ENCODE assay signal across 20 cellular contexts in the genomic region with DNA sequence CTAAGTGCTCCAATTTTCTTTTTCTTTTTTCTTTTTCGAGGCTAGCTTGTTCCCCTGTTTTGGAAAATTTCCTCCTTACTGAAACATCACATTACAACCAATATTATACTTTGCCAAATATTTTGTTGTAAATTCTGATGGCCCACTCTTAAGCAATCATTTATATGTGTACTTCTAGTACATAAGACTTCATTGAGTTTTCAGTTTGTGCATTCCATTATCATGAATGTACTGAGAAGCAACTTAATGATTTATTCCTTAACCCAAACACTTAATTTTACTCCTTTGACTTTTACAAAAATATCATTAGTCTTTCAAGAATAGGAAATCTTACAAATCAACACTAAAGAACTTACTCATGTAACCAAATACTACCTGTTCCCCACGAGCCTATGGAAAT.
"Had no signal": no experiment of that assay in that cellular context is flagged by ENCODE, and none has a peak within 500 bp of the region (broad histone marks: within the 10 kb centered on the region; RNA-seq: fewer than 3 reads in every experiment).

No MANE protein-coding gene starts in this region.

- H3K36me3 Mint-ChIP-seq: activated naive CD4-positive, alpha-beta T cell treated with anti-CD3 and anti-CD28 coated beads, Interleukin-2, amount 50 U/mL, for 72 hours; natural killer cell; neural progenitor cell had no signal

- H3K27ac Mint-ChIP-seq: activated CD4-positive, alpha-beta T cell treated with anti-CD3 and anti-CD28 coated beads for 36 hours; activated naive CD4-positive, alpha-beta T cell treated with anti-CD3 and anti-CD28 coated beads, Interleukin-2, amount 50 U/mL, for 72 hours; activated T-cell treated with anti-CD3 and anti-CD28 coated beads, Interleukin-2, amount 50 U/mL, for 24 hours; natural killer cell; neural progenitor cell had no signal

- H3K4me3 Mint-ChIP-seq: activated CD4-positive, alpha-beta T cell treated with anti-CD3 and anti-CD28 coated beads for 36 hours; activated T-cell treated with anti-CD3 and anti-CD28 coated beads, Interleukin-2, amount 50 U/mL, for 24 hours; natural killer cell; neural progenitor cell had no signal

- ATAC-seq: activated CD4-positive, alpha-beta T cell treated with anti-CD3 and anti-CD28 coated beads for 36 hours; activated naive CD4-positive, alpha-beta T cell treated with anti-CD3 and anti-CD28 coated beads, Interleukin-2, amount 50 U/mL, for 72 hours; natural killer cell; psoas muscle; upper lobe of right lung had no signal

- H3K27me3 Mint-ChIP-seq: activated CD4-positive, alpha-beta T cell treated with anti-CD3 and anti-CD28 coated beads for 36 hours; activated T-cell treated with anti-CD3 and anti-CD28 coated beads, Interleukin-2, amount 50 U/mL, for 24 hours had no signal

- H3K9me3 Mint-ChIP-seq: activated naive CD4-positive, alpha-beta T cell treated with anti-CD3 and anti-CD28 coated beads, Interleukin-2, amount 50 U/mL, for 72 hours; activated T-cell treated with anti-CD3 and anti-CD28 coated beads, Interleukin-2, amount 50 U/mL, for 24 hours; natural killer cell; neural progenitor cell had no signal

- DNase-seq: activated CD4-positive, alpha-beta T cell treated with anti-CD3 and anti-CD28 coated beads for 36 hours; activated CD4-positive, alpha-beta T cell treated with anti-CD3 and anti-CD28 coated beads, Interleukin-2, amount 50 U/mL, for 4 hours; activated CD4-positive, CD25-positive, alpha-beta regulatory T cell; activated CD8-positive, alpha-beta memory T cell treated with anti-CD3 and anti-CD28 coated beads, Interleukin-2, amount 50 U/mL, for 48 hours; activated gamma-delta T cell treated with Interleukin-2 at 50 U/mL for 16 hours; activated T-cell treated with anti-CD3 and anti-CD28 coated beads, Interleukin-2, amount 50 U/mL, for 24 hours; anterior cingulate cortex; colonic mucosa; effector CD8-positive, alpha-beta T cell; islet precursor cell; left ventricle myocardium inferior; mesendoderm; natural killer cell; occipital lobe; psoas muscle; stimulated activated naive CD4-positive, alpha-beta T cell; tibial artery; upper lobe of right lung had no signal
